Comparison of ENCODE assay signal across 1 cellular context in genomic region chr9:6673326-6674025, GRCh38.
TF ChIP-seq lines count a peak whose summit lies in the region.

No MANE protein-coding gene starts in this region.

TF ChIP-seq in GM12878, 131 proteins besides CTCF, POLR2A, EP300 and RAD21 (continued from another document):
- peak; percentile 90 for TF ChIP-seq PKNOX1 (IDR thresholded peaks at IDR 0.05)
- no peak for TF ChIP-seq TAF1 (IDR thresholded peaks at IDR 0.05; ENCODE audit: borderline replicate concordance, low read depth, low read length)
- TF ChIP-seq SMARCA5 (IDR thresholded peaks at IDR 0.05): 0 out of 2 replicates have a peak, but pooled peaks have one; percentile 47
- no peak for TF ChIP-seq POLR2AphosphoS2 (IDR thresholded peaks at IDR 0.05; ENCODE audit: low read depth, low read length)
- no peak for TF ChIP-seq RBBP5 (conservative IDR thresholded peaks at IDR 0.05)
- no peak for TF ChIP-seq NR2C1 (IDR thresholded peaks at IDR 0.05)
- TF ChIP-seq HDGF (IDR thresholded peaks at IDR 0.05): no peak
- peak; percentile 72; the same call in 1 of the 2 replicates for TF ChIP-seq GATAD2B (conservative IDR thresholded peaks at IDR 0.05; ENCODE audit: low read depth)
- TF ChIP-seq BMI1 (IDR thresholded peaks at IDR 0.05; ENCODE audit: borderline replicate concordance): peak; percentile 52; the same call in 1 of the 2 replicates
